ENCODE assay signal across 23 cellular contexts in the genomic region with DNA sequence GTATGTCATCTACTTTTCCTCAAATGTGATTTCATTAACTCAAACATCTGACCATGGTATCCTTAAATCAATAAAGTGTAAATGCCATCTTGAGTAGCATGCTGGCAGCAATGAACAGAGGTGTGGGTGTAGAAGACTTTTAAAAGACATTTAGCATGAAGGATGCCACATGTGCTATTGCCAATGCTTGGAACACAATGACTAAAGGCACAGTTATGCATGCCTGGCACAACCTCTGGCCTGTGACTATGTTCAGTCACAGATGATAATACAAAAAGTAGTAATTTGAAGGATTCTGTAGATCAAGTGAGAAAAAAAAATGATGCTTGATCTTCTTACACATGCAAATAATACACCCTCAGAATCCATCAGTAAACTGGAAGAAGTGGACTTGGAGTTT.
"Had no signal": no experiment of that assay in that cellular context is flagged by ENCODE, and none has a peak within 500 bp of the region (broad histone marks: within the 10 kb centered on the region; RNA-seq: fewer than 3 reads in every experiment).

No MANE protein-coding gene starts in this region.

- H3K4me2 ChIP-seq: hepatocyte had no signal

- H3K27ac ChIP-seq: esophagus squamous epithelium, hepatocyte, parathyroid adenoma, prostate gland, right lobe of liver, spleen, tibial artery, upper lobe of right lung, vagina had no signal

- H3K4me1 Mint-ChIP-seq: naive thymus-derived CD4-positive, alpha-beta T cell; nephron progenitor cell; stimulated activated memory B cell treated with anti-CD40 and anti-IgM and Interleukin-4, amounts not matched to agents 10 μg/mL and 1 μg/mL and 100 μg/mL, for 72 hours had no signal

- H3K27me3 Mint-ChIP-seq: naive thymus-derived CD4-positive, alpha-beta T cell; stimulated activated memory B cell treated with anti-CD40 and anti-IgM and Interleukin-4, amounts not matched to agents 10 μg/mL and 1 μg/mL and 100 μg/mL, for 72 hours; stimulated activated naive CD8-positive, alpha-beta T cell treated with anti-CD3 and anti-CD28 coated beads, Interleukin-15, Interleukin-2, amounts not matched to agents 100 ng/mL and 50 ng/mL, for 24 hours had no signal

- H3K9me3 Mint-ChIP-seq: stimulated activated memory B cell treated with anti-CD40 and anti-IgM and Interleukin-4, amounts not matched to agents 10 μg/mL and 1 μg/mL and 100 μg/mL, for 72 hours had no signal

- H2AFZ ChIP-seq: hepatocyte, parathyroid adenoma had no signal

- H3K4me3 Mint-ChIP-seq: naive thymus-derived CD4-positive, alpha-beta T cell; nephron progenitor cell; stimulated activated memory B cell treated with anti-CD40 and anti-IgM and Interleukin-4, amounts not matched to agents 10 μg/mL and 1 μg/mL and 100 μg/mL, for 72 hours; stimulated activated naive CD8-positive, alpha-beta T cell treated with anti-CD3 and anti-CD28 coated beads, Interleukin-15, Interleukin-2, amounts not matched to agents 100 ng/mL and 50 ng/mL, for 24 hours had no signal

- H3K27ac Mint-ChIP-seq: naive thymus-derived CD4-positive, alpha-beta T cell; nephron progenitor cell; stimulated activated memory B cell treated with anti-CD40 and anti-IgM and Interleukin-4, amounts not matched to agents 10 μg/mL and 1 μg/mL and 100 μg/mL, for 72 hours; stimulated activated naive CD8-positive, alpha-beta T cell treated with anti-CD3 and anti-CD28 coated beads, Interleukin-15, Interleukin-2, amounts not matched to agents 100 ng/mL and 50 ng/mL, for 24 hours had no signal

- DNase-seq: effector memory CD4-positive, alpha-beta T cell; esophagus squamous epithelium; foreskin melanocyte; head of caudate nucleus; kidney; left cardiac atrium; left ventricle myocardium superior; naive thymus-derived CD4-positive, alpha-beta T cell; nephron progenitor cell; retina; right lobe of liver; spleen; stimulated activated CD4-positive, alpha-beta T cell treated with anti-CD3 and anti-CD28 coated beads, Interleukin-15, amount 100 ng/mL, for 24 hours; stimulated activated CD4-positive, alpha-beta T cell treated with anti-CD3 and anti-CD28 coated beads, Interleukin-1b, Interleukin-23, amount 100 ng/mL, for 48 hours; stimulated activated CD4-positive, alpha-beta T cell treated with anti-CD3 and anti-CD28 coated beads, Interleukin-4, amount 100 ng/mL, for 24 hours; tibial artery; upper lobe of right lung had no signal

- H3K36me3 Mint-ChIP-seq: naive thymus-derived CD4-positive, alpha-beta T cell; stimulated activated memory B cell treated with anti-CD40 and anti-IgM and Interleukin-4, amounts not matched to agents 10 μg/mL and 1 μg/mL and 100 μg/mL, for 72 hours had no signal

- H3K27me3 ChIP-seq: esophagus squamous epithelium, hepatocyte, right lobe of liver, spleen, tibial artery, upper lobe of right lung, vagina had no signal

- H3K36me3 ChIP-seq: esophagus squamous epithelium, prostate gland, right lobe of liver, spleen, tibial artery, upper lobe of right lung, vagina had no signal

- ATAC-seq: left cardiac atrium; left ventricle myocardium superior; naive thymus-derived CD4-positive, alpha-beta T cell; right lobe of liver; stimulated activated memory B cell treated with anti-CD40 and anti-IgM and Interleukin-4, amounts not matched to agents 10 μg/mL and 1 μg/mL and 100 μg/mL, for 72 hours; upper lobe of right lung had no signal

- FAIRE-seq: kidney had no signal

- H3K4me3 ChIP-seq: esophagus squamous epithelium, hepatocyte, prostate gland, right lobe of liver, spleen, tibial artery, upper lobe of right lung, vagina had no signal

- H3K9ac ChIP-seq: parathyroid adenoma had no signal

- H3K9me3 ChIP-seq: esophagus squamous epithelium, prostate gland, right lobe of liver, tibial artery, upper lobe of right lung, vagina had no signal

- H3K4me1 ChIP-seq: esophagus squamous epithelium, parathyroid adenoma, prostate gland, right lobe of liver, spleen, tibial artery, upper lobe of right lung, vagina had no signal

- H3K79me2 ChIP-seq: hepatocyte, parathyroid adenoma had no signal
